ENCODE assay signal across 1 cellular context in the genomic region with DNA sequence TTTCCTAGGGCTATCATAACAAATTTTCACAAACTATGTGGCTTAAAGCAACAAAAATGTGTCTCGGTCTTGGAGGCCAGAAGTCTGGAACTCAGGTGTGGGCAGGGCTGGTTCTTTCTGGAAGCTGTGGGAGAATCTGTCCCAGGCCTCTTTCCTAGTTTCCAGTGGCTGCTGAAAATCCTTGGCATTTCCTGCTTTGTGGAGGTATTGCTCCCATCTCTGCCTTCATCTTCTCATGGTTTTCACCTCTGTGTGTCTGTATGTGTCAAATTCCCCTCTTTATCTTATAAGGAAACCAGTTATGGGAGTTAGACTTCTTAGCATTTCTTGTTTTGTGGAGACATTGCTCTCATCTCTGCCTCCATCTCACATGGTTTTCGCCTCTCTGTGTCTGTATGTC.
TF ChIP-seq lines count a peak whose summit lies in the region.

No MANE protein-coding gene starts in this region.

TF ChIP-seq in IMR-90, 13 proteins besides CTCF, POLR2A, EP300 and RAD21:
- TF ChIP-seq CEBPB (IDR thresholded peaks at IDR 0.05; ENCODE audit: low read depth, low read length), result no peak
- no peak for TF ChIP-seq MAZ (IDR thresholded peaks at IDR 0.05; ENCODE audit: borderline replicate concordance, low read depth, low read length)
